ENCODE assay signal across 5 cellular contexts in the genomic region with DNA sequence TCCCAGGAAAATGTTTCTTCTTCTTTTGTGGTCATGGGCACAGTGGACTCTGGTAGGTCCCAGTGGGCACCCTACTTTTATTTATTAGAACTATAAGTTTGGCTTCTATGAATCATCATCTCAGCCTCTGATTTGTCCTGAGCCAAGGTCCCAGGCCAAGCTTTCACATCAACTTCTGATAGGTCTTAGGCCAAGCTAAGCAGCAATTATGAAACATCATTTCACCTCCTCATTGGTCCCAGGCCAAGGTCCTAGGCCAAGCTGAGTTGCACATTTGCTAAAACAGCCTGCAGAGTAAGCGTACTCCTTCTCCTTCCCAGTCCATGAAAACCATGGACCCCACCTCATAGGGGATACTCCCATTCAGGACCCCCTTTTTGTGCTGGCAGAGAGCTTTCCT.
"Had no signal": no experiment of that assay in that cellular context is flagged by ENCODE, and none has a peak within 500 bp of the region (broad histone marks: within the 10 kb centered on the region; RNA-seq: fewer than 3 reads in every experiment).

No MANE protein-coding gene starts in this region.

- DNase-seq: IMR-90, KBM-7, KG1 had no signal

- ATAC-seq: HepG2, K562 had no signal
